ENCODE assay signal across 8 cellular contexts in the genomic region with DNA sequence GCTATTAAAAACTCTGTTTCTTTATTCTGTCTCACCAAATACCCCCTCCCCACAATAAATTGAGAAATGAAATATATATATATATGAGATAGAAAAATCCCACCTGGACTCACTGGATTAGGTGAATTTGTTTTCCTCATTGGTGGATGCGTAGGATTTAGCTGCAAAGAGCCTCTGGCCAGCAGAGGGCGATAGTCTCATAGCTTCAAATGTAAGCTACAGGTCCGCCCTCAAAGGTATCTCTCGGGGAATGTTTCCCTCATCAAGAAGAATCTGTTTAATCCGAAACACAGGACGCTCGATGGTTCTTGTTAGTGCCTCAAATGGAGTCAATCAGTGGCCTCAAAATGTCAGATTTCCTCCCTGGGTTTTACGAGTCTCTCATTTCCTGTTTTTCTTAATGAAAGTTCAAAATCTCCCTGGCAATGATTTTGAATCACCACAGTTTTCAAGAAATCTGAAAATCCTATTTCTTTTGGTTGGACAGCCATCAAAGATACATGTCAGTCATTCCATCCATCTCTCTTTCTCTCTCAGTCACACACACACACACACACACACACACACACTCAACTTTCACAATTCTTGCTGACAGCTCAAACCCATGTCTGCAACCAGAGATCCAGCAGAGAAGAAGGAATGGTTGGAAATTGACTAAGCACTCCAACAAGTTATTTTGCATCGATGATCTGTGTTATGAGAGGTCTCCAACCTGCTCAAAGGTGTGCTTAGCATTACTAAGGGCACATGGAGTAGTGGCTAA. TPM values are rescaled to one million over a fixed set of nuclear protein-coding genes. Genes with fewer than 3 reads are reported as not detected.
DNase-seq lines count a peak whose midpoint lies in the region; ATAC-seq and TF ChIP-seq lines count a peak whose summit lies in the region.

No MANE protein-coding gene starts in this region.

- ATAC-seq in right lobe of liver (peak; percentile 78 to 87 (median 84)), HG02571 (IDR thresholded peaks at IDR 0.05; ENCODE audit: unreplicated experiment) (no peak)

- H3K27me3 ChIP-seq in H7 (ENCODE audit: control insufficient read depth, insufficient read depth, low read length) (peaks cover 6% of the 10 kb centered on the region; the same call in 1 of the 2 replicates), right lobe of liver (no peaks in the 10 kb centered on the region)

- H3K4me1 ChIP-seq in right lobe of liver, result no peaks in the 10 kb centered on the region

- H3K36me3 ChIP-seq in H7 (replicated peaks; ENCODE audit: control insufficient read depth, insufficient read depth, low read length), result no peaks in the 10 kb centered on the region
- H3K36me3 ChIP-seq in right lobe of liver, result no peaks in the 10 kb centered on the region

- peak; percentile 74 to 95 (median 90) for TF ChIP-seq CTCF in right lobe of liver (IDR thresholded peaks at IDR 0.05)

- H3K27ac ChIP-seq in right lobe of liver, result no peak overlapping the region

- no peak for TF ChIP-seq POLR2A in right lobe of liver (IDR thresholded peaks at IDR 0.05)

- WGBS in right lobe of liver (ENCODE audit: insufficient coverage, low coverage, low lambda C conversion rate, missing lambda C conversion rate), result 1% methylated on average over 9 of the region's 9 CpGs

- H3K9me3 ChIP-seq in right lobe of liver, result no peaks in the 10 kb centered on the region

- DNase-seq in CD1c-positive myeloid dendritic cell (ENCODE audit: extremely low spot score) (peak; percentile 65), H7 (peak; percentile 75), NCI-H2196 treated with DMSO at 0.1 percent for 48 hours (lab: John Stamatoyannopoulos, UW; ENCODE audit: unreplicated experiment) (peak; percentile 49), cerebellum (ENCODE audit: low spot score) (peak; percentile 75), right lobe of liver (peak; percentile 73 to 80 (median 77))
- peak; percentile 52 for DNase-seq in activated CD4-positive, alpha-beta T cell treated with anti-CD3 and anti-CD28 coated beads for 1 hour
- DNase-seq in stimulated activated CD4-positive, alpha-beta T cell treated with anti-CD3 and anti-CD28 coated beads, TNF-alpha, amount 100 ng/mL, for 24 hours (ENCODE audit: low read depth in 3 of 3), result peak; percentile 59 to 74 (median 67)

- no peak overlapping the region for H3K4me3 ChIP-seq in H7 (ENCODE audit: insufficient read depth, low read depth, low read length)
- H3K4me3 ChIP-seq in right lobe of liver, result no peak overlapping the region

- intact Hi-C loops in right lobe of liver (cut with DNase I), result loop anchor here in 1 of 2 donors (10.0 kb wide), 1 partner anchor 55 kb away; no protein-coding TSS in a partner anchor

RNA-seq across cellular contexts. Expression of a gene that starts 13.9 kb away (rescaled TPM):
- total RNA-seq in H7 (2014; rRNA removed; shearing (Covaris generic)), result 0.45 and 0.63 TPM in 2 replicates
- total RNA-seq in cerebellum, result 1.8 TPM
- total RNA-seq in right lobe of liver, result under 1 TPM in 4 of 6 experiments, not detected in 2; 0.17 to 0.80 (median 0.37) TPM
